8 cellular contexts compared by ENCODE assay signal in genomic region chr21:42654179-42654912, GRCh38. TPM values are rescaled to one million over a fixed set of nuclear protein-coding genes. Genes with fewer than 3 reads are reported as not detected.
DNase-seq lines count a peak whose midpoint lies in the region; ATAC-seq and TF ChIP-seq lines count a peak whose summit lies in the region.

No MANE protein-coding gene starts in this region.

- WGBS in IMR-90 (ENCODE audit: extremely low coverage in 2 of 2, insufficient read length in 1 of 2), 2 experiments = 2% methylated on average over 15 of the region's 45 CpGs; no CpG with 5 or more reads in 1 of the 2 experiments

- H3K4me2 ChIP-seq in IMR-90 (ENCODE audit: low read depth, low read length) = peak overlapping the region; percentile 89

- no peak overlapping the region for H3K23ac ChIP-seq in IMR-90 (ENCODE audit: low read depth, low read length)

- H3K4me3 ChIP-seq in Caco-2 (ENCODE audit: low read depth, low read length) (peak overlapping the region; percentile 82), IMR-90 (ENCODE audit: insufficient read depth, low read depth, low read length) (peak overlapping the region; percentile 45), retinal pigment epithelial cell (ENCODE audit: low read length) (peak overlapping the region; percentile 43)

- H3K14ac ChIP-seq in IMR-90 (replicated peaks; ENCODE audit: low read depth, low read length) = no peak overlapping the region

- no peaks in the 10 kb centered on the region for H3K79me1 ChIP-seq in IMR-90 (ENCODE audit: low read depth in 1 of 2, low read length in 2 of 2)

- no peak overlapping the region for H2AK5ac ChIP-seq in IMR-90 (ENCODE audit: low read depth, low read length)

- H4K5ac ChIP-seq in IMR-90 (ENCODE audit: low read depth, low read length) = no peak overlapping the region

- peak overlapping the region; percentile 39 for H3K27ac Mint-ChIP-seq in Caco-2 (ENCODE audit: unreplicated experiment)
- H3K27ac Mint-ChIP-seq in T-helper 2 cell treated with Interferon-gamma antibody and Interleukin-4, amounts not matched to agents 5 μg/mL and 100 μg/mL, for 36 hours = no peak overlapping the region

- H3K36me3 Mint-ChIP-seq in Caco-2 (ENCODE audit: insufficient read depth, unreplicated experiment) = peaks cover 7% of the 10 kb centered on the region
- H3K36me3 Mint-ChIP-seq in T-helper 2 cell treated with Interferon-gamma antibody and Interleukin-4, amounts not matched to agents 5 μg/mL and 100 μg/mL, for 36 hours (ENCODE audit: low read depth) = no peaks in the 10 kb centered on the region

- TF ChIP-seq RAD21 in IMR-90 (IDR thresholded peaks at IDR 0.05; ENCODE audit: low read length) = no peak

- H3K27me3 Mint-ChIP-seq in Caco-2 (ENCODE audit: insufficient read depth, unreplicated experiment) = no peaks in the 10 kb centered on the region
- H3K27me3 Mint-ChIP-seq in T-helper 2 cell treated with Interferon-gamma antibody and Interleukin-4, amounts not matched to agents 5 μg/mL and 100 μg/mL, for 36 hours (ENCODE audit: low read depth) = peaks cover 35% of the 10 kb centered on the region

- no peak overlapping the region for H2AK9ac ChIP-seq in IMR-90 (replicated peaks; ENCODE audit: low read depth, low read length, poor library complexity)

- H2BK5ac ChIP-seq in IMR-90 (ENCODE audit: low read depth, low read length, poor library complexity, severe bottlenecking) = no peak overlapping the region

- H3K27me3 ChIP-seq in Caco-2 (replicated peaks; ENCODE audit: control insufficient read depth, insufficient read depth, low read length) (no peaks in the 10 kb centered on the region), IMR-90 (ENCODE audit: control insufficient read depth, insufficient read depth, low read length) (peaks cover 28% of the 10 kb centered on the region)

- no peak overlapping the region for H3K27ac ChIP-seq in IMR-90 (ENCODE audit: insufficient read depth, low read length)

- no peak overlapping the region for H3K18ac ChIP-seq in IMR-90 (ENCODE audit: low read depth, low read length)

- peaks cover 2% of the 10 kb centered on the region for H4K20me1 ChIP-seq in IMR-90 (ENCODE audit: insufficient read depth, low read length)

- POLR2A ChIA-PET in Caco-2 (lab: Charles Lee) = no interaction called here
- POLR2A ChIA-PET in IMR-90 (lab: Charles Lee; ENCODE audit: unreplicated experiment) = no interaction called here

- no peak overlapping the region for H3K4ac ChIP-seq in IMR-90 (ENCODE audit: low read depth, low read length)

- H2AFZ ChIP-seq in IMR-90 (replicated peaks; ENCODE audit: low read length, poor library complexity) = peak overlapping the region; percentile 78

- H3K9me1 ChIP-seq in IMR-90 (ENCODE audit: insufficient read depth, low read length) = 0 out of 2 replicates have a peak, but pooled peaks cover 3% of the 10 kb centered on the region

- H2BK15ac ChIP-seq in IMR-90 (ENCODE audit: low read depth, low read length) = no peak overlapping the region

- in situ Hi-C loops in IMR-90 (cut with MboI; ENCODE audit: low sequenced_read_pairs) = no loop called here

- H3K4me1 ChIP-seq in Caco-2 (peaks cover 8% of the 10 kb centered on the region), IMR-90 (ENCODE audit: control insufficient read depth, insufficient read depth, low read length) (peaks cover 2% of the 10 kb centered on the region; the same call in 1 of the 2 replicates)

- no peak for TF ChIP-seq POLR2A in IMR-90 (IDR thresholded peaks at IDR 0.05; ENCODE audit: low read depth, low read length)

- H3K9me3 ChIP-seq in Caco-2 = no peaks in the 10 kb centered on the region
- no peaks in the 10 kb centered on the region for H3K9me3 ChIP-seq in IMR-90 (ENCODE audit: control insufficient read depth, insufficient read depth, low read length)

- peaks cover 7% of the 10 kb centered on the region for H3K4me1 Mint-ChIP-seq in Caco-2 (ENCODE audit: low read depth, unreplicated experiment)
- peaks cover 14% of the 10 kb centered on the region for H3K4me1 Mint-ChIP-seq in T-helper 2 cell treated with Interferon-gamma antibody and Interleukin-4, amounts not matched to agents 5 μg/mL and 100 μg/mL, for 36 hours (ENCODE audit: low read depth)

- no peak overlapping the region; the same call in 1 of the 2 replicates for H3K9ac ChIP-seq in IMR-90 (ENCODE audit: low read depth, low read length)

- H3K36me3 ChIP-seq in Caco-2 (ENCODE audit: control insufficient read depth, insufficient read depth, low read length) (no peaks in the 10 kb centered on the region), IMR-90 (ENCODE audit: control insufficient read depth, insufficient read depth, low read length) (no peaks in the 10 kb centered on the region)

- H3K9me3 Mint-ChIP-seq in Caco-2 (ENCODE audit: unreplicated experiment) = no peaks in the 10 kb centered on the region
- H3K9me3 Mint-ChIP-seq in T-helper 2 cell treated with Interferon-gamma antibody and Interleukin-4, amounts not matched to agents 5 μg/mL and 100 μg/mL, for 36 hours = no peaks in the 10 kb centered on the region

- TF ChIP-seq CTCF in Caco-2 (IDR thresholded peaks at IDR 0.05; ENCODE audit: insufficient read depth in 1 of 2, low read depth in 1 of 2, low read length in 1 of 2, severe bottlenecking in 1 of 2, unreplicated experiment in 1 of 2) (peak; percentile 33 to 57), IMR-90 (conservative IDR thresholded peaks at IDR 0.05; ENCODE audit: low read depth, low read length) (no peak), retinal pigment epithelial cell (conservative IDR thresholded peaks at IDR 0.05; ENCODE audit: low read depth, low read length) (peak; percentile 38)

- H4K8ac ChIP-seq in IMR-90 (ENCODE audit: low read depth in 2 of 2, low read length in 2 of 2) = no peak overlapping the region

- no peak overlapping the region for H2BK20ac ChIP-seq in IMR-90 (ENCODE audit: low read depth, low read length)

- CTCF ChIA-PET in Caco-2 (lab: Charles Lee) (interaction anchor here (0.6 to 1.8 kb wide), 7 partner anchors 14 to 71 kb away, joined by 3 to 19 read pairs (median 4); no protein-coding TSS in a partner anchor), IMR-90 (lab: Yijun Ruan, JAX) (interaction anchor here (0.6 kb wide), 1 partner anchor 160 kb away, joined by 3 read pairs; no protein-coding TSS in a partner anchor)

- dilution Hi-C loops in IMR-90 (cut with HindIII; ENCODE audit: low sequenced_read_pairs, unreplicated experiment) = no loop called here

- no peak overlapping the region for H3K56ac ChIP-seq in IMR-90 (ENCODE audit: extremely low read depth, insufficient read depth, low read length)

- no peak overlapping the region for H4K91ac ChIP-seq in IMR-90 (ENCODE audit: insufficient read depth, low read depth, low read length)

- no peak; the same call in 1 of the 2 replicates for ATAC-seq in IMR-90 (ENCODE audit: low read depth)

- no peak overlapping the region for H2BK120ac ChIP-seq in IMR-90 (ENCODE audit: low read depth, low read length)

- H3K4me3 Mint-ChIP-seq in Caco-2 (ENCODE audit: unreplicated experiment) = peak overlapping the region; percentile 70
- H3K4me3 Mint-ChIP-seq in T-helper 2 cell treated with Interferon-gamma antibody and Interleukin-4, amounts not matched to agents 5 μg/mL and 100 μg/mL, for 36 hours = peak overlapping the region; percentile 54

- intact Hi-C loops in Caco-2 (cut with micrococcal nuclease; ENCODE audit: unreplicated experiment) (no loop called here), IMR-90 (cut with micrococcal nuclease) (loop anchor here (10.0 kb wide), 1 partner anchor 160 kb away; no protein-coding TSS in a partner anchor)

- TSS peak; percentile 36 for BruUV-seq in Caco-2 (replicated peaks; lab: Mats Ljungman, UMichigan)
- BruUV-seq in IMR-90 (replicated peaks; lab: Mats Ljungman, UMichigan) = no TSS peak

- DNase-seq in Caco-2 (peak; percentile 45 to 46), IMR-90 (no peak), germinal center (ENCODE audit: low spot score) (peak; percentile 74), retinal pigment epithelial cell (ENCODE audit: low read depth) (no peak), AG08395 (ENCODE audit: low spot score) (no peak), Ammon's horn (ENCODE audit: low spot score) (no peak), NCI-H1048 (lab: John Stamatoyannopoulos, UW) (no peak)
- no peak for DNase-seq in T-helper 2 cell treated with Interferon-gamma antibody and Interleukin-4, amounts not matched to agents 5 μg/mL and 100 μg/mL, for 36 hours (ENCODE audit: low spot score)

TF ChIP-seq in IMR-90, 13 proteins besides CTCF, POLR2A, EP300 and RAD21:
- TF ChIP-seq, protein P1, sequence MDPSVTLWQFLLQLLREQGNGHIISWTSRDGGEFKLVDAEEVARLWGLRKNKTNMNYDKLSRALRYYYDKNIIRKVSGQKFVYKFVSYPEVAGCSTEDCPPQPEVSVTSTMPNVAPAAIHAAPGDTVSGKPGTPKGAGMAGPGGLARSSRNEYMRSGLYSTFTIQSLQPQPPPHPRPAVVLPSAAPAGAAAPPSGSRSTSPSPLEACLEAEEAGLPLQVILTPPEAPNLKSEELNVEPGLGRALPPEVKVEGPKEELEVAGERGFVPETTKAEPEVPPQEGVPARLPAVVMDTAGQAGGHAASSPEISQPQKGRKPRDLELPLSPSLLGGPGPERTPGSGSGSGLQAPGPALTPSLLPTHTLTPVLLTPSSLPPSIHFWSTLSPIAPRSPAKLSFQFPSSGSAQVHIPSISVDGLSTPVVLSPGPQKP (IDR thresholded peaks at IDR 0.05; ENCODE audit: borderline replicate concordance, low read depth, low read length) = no peak
- TF ChIP-seq, protein P2, sequence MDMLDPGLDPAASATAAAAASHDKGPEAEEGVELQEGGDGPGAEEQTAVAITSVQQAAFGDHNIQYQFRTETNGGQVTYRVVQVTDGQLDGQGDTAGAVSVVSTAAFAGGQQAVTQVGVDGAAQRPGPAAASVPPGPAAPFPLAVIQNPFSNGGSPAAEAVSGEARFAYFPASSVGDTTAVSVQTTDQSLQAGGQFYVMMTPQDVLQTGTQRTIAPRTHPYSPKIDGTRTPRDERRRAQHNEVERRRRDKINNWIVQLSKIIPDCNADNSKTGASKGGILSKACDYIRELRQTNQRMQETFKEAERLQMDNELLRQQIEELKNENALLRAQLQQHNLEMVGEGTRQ (IDR thresholded peaks at IDR 0.05; ENCODE audit: low read depth, low read length) = no peak
- TF ChIP-seq BHLHE40 (IDR thresholded peaks at IDR 0.05; ENCODE audit: low read depth, low read length) = no peak
- TF ChIP-seq MXI1 (IDR thresholded peaks at IDR 0.05; ENCODE audit: borderline replicate concordance, low read depth, low read length) = no peak
- no peak for TF ChIP-seq CEBPB (IDR thresholded peaks at IDR 0.05; ENCODE audit: low read depth, low read length)
- no peak for TF ChIP-seq NFE2L2 (IDR thresholded peaks at IDR 0.05; ENCODE audit: low read depth, low read length)
- no peak for TF ChIP-seq MAFK (IDR thresholded peaks at IDR 0.05; ENCODE audit: low read depth, low read length)
- no peak for TF ChIP-seq SMC3 (IDR thresholded peaks at IDR 0.05; ENCODE audit: low read depth, low read length)

RNA-seq across cellular contexts. Expression of gene PDE9A, which starts 0.9 kb away (rescaled TPM):
- total RNA-seq in Caco-2 (2022) (9.7 and 10.5 TPM in 2 replicates), IMR-90 (2012; rRNA removed) (0.56 and 0.90 TPM in 2 replicates)
- polyA plus RNA-seq in IMR-90 (2012; rRNA removed) = 0.89 and 1.1 TPM in 2 replicates
- polyA plus RNA-seq in IMR-90 (2012; cell fraction: cytosol; rRNA removed) = 0.63 and 1.4 TPM in 2 replicates
- 0.84 and 1.3 TPM in 2 replicates for polyA plus RNA-seq in IMR-90 (2012; cell fraction: nucleus; rRNA removed; ENCODE audit: low replicate concordance)

Comparison
In these comparisons a context has a peak if more than half of its experiments do, and no peak if none do; other contexts are left out.
1. DNase-seq: peak in Caco-2 (2 of 2) and germinal center (single experiment); none in IMR-90 (single experiment), T-helper 2 cell treated with Interferon-gamma antibody and Interleukin-4, amounts not matched to agents 5 μg/mL and 100 μg/mL, for 36 hours (single experiment), retinal pigment epithelial cell (single experiment), AG08395 (single experiment), Ammon's horn (single experiment) and NCI-H1048 (single experiment).
2. Peak in every context shown above with its lines, with median percentiles within 50 percentile points of each other: H3K4me3 ChIP-seq.